ENCODE assay signal across 8 cellular contexts in the genomic region with DNA sequence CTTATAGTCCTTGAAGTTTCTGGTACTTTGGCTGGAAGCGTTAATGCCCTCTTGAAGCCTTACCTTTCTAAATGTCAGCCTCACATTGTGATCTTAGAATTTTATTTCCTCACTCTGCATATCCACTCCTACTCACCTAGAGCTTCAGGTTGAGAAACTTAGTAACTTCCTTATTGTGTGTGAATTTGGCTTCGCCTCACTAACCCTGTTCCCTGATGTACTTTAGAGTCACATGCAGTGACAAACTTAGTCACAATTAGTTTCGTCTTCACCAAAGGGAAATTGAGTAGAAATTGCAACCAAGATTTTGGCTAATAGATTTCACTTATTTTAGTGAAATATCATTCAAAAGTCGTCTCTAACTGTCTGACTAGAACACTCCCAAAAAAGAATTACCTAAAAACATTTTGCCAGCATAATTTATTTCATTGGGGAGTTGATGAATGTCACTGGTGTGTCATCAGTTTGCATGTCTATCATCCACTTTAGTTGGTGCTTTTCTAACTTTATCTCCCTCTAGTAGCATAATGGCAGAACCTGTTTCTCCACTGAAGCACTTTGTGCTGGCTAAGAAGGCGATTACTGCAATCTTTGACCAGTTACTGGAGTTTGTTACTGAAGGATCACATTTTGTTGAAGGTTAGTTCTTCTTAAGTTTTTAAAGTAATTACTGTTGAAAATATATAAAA. TPM values are rescaled to one million over a fixed set of nuclear protein-coding genes. Genes with fewer than 3 reads are reported as not detected.
DNase-seq lines count a peak whose midpoint lies in the region; ATAC-seq and TF ChIP-seq lines count a peak whose summit lies in the region.

No MANE protein-coding gene starts in this region.

- WGBS in esophagus squamous epithelium, 2 donors: 21 to 30% methylated on average over 5 of the region's 5 CpGs
- WGBS in psoas muscle, 3 donors: 32 to 36% (median 35%) methylated on average over 5 of the region's 5 CpGs

- intact Hi-C loops in left ventricle myocardium inferior (cut with micrococcal nuclease) (no loop called here), cardiac septum (cut with DNase I) (loop anchor here (2.0 to 5.0 kb wide), 2 partner anchors 214 to 256 kb away; a partner anchor contains a TSS), esophagus squamous epithelium (cut with DNase I) (loop anchor here (10.0 kb wide), 1 partner anchor 216 kb away; a partner anchor contains a TSS), psoas muscle (cut with DNase I) (loop anchor here in 1 of 2 donors (10.0 kb wide), 1 partner anchor 256 kb away; a partner anchor contains a TSS)

- peak overlapping the region; percentile 89 for H3K4me3 ChIP-seq in left ventricle myocardium inferior
- H3K4me3 ChIP-seq in esophagus squamous epithelium: peak overlapping the region; percentile 85 to 94 (median 94)
- H3K4me3 ChIP-seq in psoas muscle: peak overlapping the region; percentile 74

- H3K27me3 ChIP-seq in left ventricle myocardium inferior (ENCODE audit: low read depth) (no peaks in the 10 kb centered on the region), esophagus squamous epithelium (no peaks in the 10 kb centered on the region), psoas muscle (ENCODE audit: insufficient read depth in 3 of 3, low read length in 2 of 3) (no peaks in the 10 kb centered on the region)

- DNase-seq in left ventricle myocardium inferior (no peak), cardiac septum (ENCODE audit: low spot score) (no peak), RWPE1 (ENCODE audit: low spot score) (no peak), esophagus squamous epithelium (lab: John Stamatoyannopoulos, UW) (no peak), psoas muscle (no peak), NCI-H2171 (lab: John Stamatoyannopoulos, UW) (no peak)
- no peak for DNase-seq in activated CD8-positive, alpha-beta memory T cell treated with anti-CD3 and anti-CD28 coated beads, Interleukin-2, amount 50 U/mL, for 4 hours

- no peak for TF ChIP-seq POLR2A in esophagus squamous epithelium (IDR thresholded peaks at IDR 0.05)

- CTCF ChIA-PET in RWPE1 (lab: Yijun Ruan, JAX): no interaction called here

- H3K36me3 ChIP-seq in left ventricle myocardium inferior (peaks cover 41% of the 10 kb centered on the region), esophagus squamous epithelium (peaks cover 0 to 42% (median 10%) of the 10 kb centered on the region in 3 donors), psoas muscle (ENCODE audit: insufficient read depth in 1 of 2, low read depth in 1 of 2) (peaks cover 0 to 46% of the 10 kb centered on the region in 2 donors)

- peak; percentile 67 for ATAC-seq in HG03025 (IDR thresholded peaks at IDR 0.05; ENCODE audit: low FRiP score, unreplicated experiment)
- no peak for ATAC-seq in psoas muscle

- H3K27ac ChIP-seq in left ventricle myocardium inferior (replicated peaks): peak overlapping the region; percentile 93
- H3K27ac ChIP-seq in RWPE1: peak overlapping the region; percentile 83
- peak overlapping the region; percentile 92 to 93 (median 92) for H3K27ac ChIP-seq in esophagus squamous epithelium
- peak overlapping the region; percentile 88 for H3K27ac ChIP-seq in psoas muscle

- TF ChIP-seq CTCF in left ventricle myocardium inferior (IDR thresholded peaks at IDR 0.05; ENCODE audit: borderline replicate concordance): no peak
- no peak for TF ChIP-seq CTCF in RWPE1 (conservative IDR thresholded peaks at IDR 0.05; ENCODE audit: low read depth)
- TF ChIP-seq CTCF in esophagus squamous epithelium (IDR thresholded peaks at IDR 0.05): no peak
- TF ChIP-seq CTCF in psoas muscle (IDR thresholded peaks at IDR 0.05): no peak

- POLR2A ChIA-PET in RWPE1 (lab: Yijun Ruan, JAX; ENCODE audit: low non-redundant PET): no interaction called here

- H3K4me1 ChIP-seq in left ventricle myocardium inferior (peaks cover 31% of the 10 kb centered on the region), esophagus squamous epithelium (peaks cover 6 to 34% (median 12%) of the 10 kb centered on the region in 3 donors), psoas muscle (peaks cover 7% of the 10 kb centered on the region)

- H3K9me3 ChIP-seq in left ventricle myocardium inferior (replicated peaks) (no peaks in the 10 kb centered on the region), esophagus squamous epithelium (no peaks in the 10 kb centered on the region), psoas muscle (no peaks in the 10 kb centered on the region)

RNA-seq across cellular contexts. Expression of a gene that starts 1.0 kb away (rescaled TPM):
- total RNA-seq in left ventricle myocardium inferior: 74.2 TPM
- 49.2 TPM for total RNA-seq in cardiac septum
- total RNA-seq in esophagus squamous epithelium: 10 to 100 TPM; 25.2 to 55.3 (median 38.2) TPM
- total RNA-seq in psoas muscle: 10 to 100 TPM; 23.8 to 42.9 (median 36.3) TPM
- 10 to 100 TPM; 14.6 to 34.5 (median 18.9) TPM for polyA plus RNA-seq in psoas muscle

RNA-seq across cellular contexts. Expression of a gene that starts 25.6 kb away (rescaled TPM):
- total RNA-seq in left ventricle myocardium inferior (28.8 TPM), cardiac septum (25.5 TPM), esophagus squamous epithelium (10 to 100 TPM; 10.0 to 43.6 (median 33.9) TPM), psoas muscle (10 to 100 TPM; 22.9 to 30.7 (median 27.9) TPM)
- 10 to 100 TPM; 16.2 to 45.4 (median 25.8) TPM for polyA plus RNA-seq in psoas muscle
